8 cellular contexts compared by ENCODE assay signal in genomic region chr9:34665381-34666250, GRCh38. TPM values are rescaled to one million over a fixed set of nuclear protein-coding genes. Genes with fewer than 3 reads are reported as not detected.
DNase-seq lines count a peak whose midpoint lies in the region; TF ChIP-seq lines count a peak whose summit lies in the region.

No MANE protein-coding gene starts in this region.

- peaks cover 3% of the 10 kb centered on the region for H3K27me3 Mint-ChIP-seq in HFFc6 (ENCODE audit: insufficient read depth)
- H3K27me3 Mint-ChIP-seq in activated naive CD8-positive, alpha-beta T cell = no peaks in the 10 kb centered on the region

- peaks cover 29% of the 10 kb centered on the region for H3K36me3 Mint-ChIP-seq in HFFc6 (ENCODE audit: low read depth)
- peaks cover 14% of the 10 kb centered on the region for H3K36me3 Mint-ChIP-seq in activated naive CD8-positive, alpha-beta T cell

- H3K4me1 Mint-ChIP-seq in HFFc6 (ENCODE audit: low read depth) = peaks cover 31% of the 10 kb centered on the region
- peaks cover 45% of the 10 kb centered on the region for H3K4me1 Mint-ChIP-seq in activated naive CD8-positive, alpha-beta T cell (ENCODE audit: low read depth)

- peaks cover 7% of the 10 kb centered on the region for H3K9me3 Mint-ChIP-seq in HFFc6
- peaks cover 9% of the 10 kb centered on the region for H3K9me3 Mint-ChIP-seq in activated naive CD8-positive, alpha-beta T cell (ENCODE audit: low read depth)

- H3K4me3 Mint-ChIP-seq in HFFc6 = peak overlapping the region; percentile 96
- peak overlapping the region; percentile 91 for H3K4me3 Mint-ChIP-seq in activated naive CD8-positive, alpha-beta T cell

- peak overlapping the region; percentile 97 for H3K27ac Mint-ChIP-seq in HFFc6
- peak overlapping the region; percentile 70 for H3K27ac Mint-ChIP-seq in activated naive CD8-positive, alpha-beta T cell

- DNase-seq in ELF-1 (ENCODE audit: low read depth, low spot score) (peak; percentile 93), HFFc6 (peak; percentile 89), NCI-H1092 (lab: John Stamatoyannopoulos, UW) (peak; percentile 98), SKM-1 (lab: John Stamatoyannopoulos, UW; ENCODE audit: unreplicated experiment) (peak; percentile 94), glomerular visceral epithelial cell (ENCODE audit: extremely low spot score) (peak; percentile 97), occipital lobe (lab: John Stamatoyannopoulos, UW) (peak; percentile 93), superior temporal gyrus (ENCODE audit: extremely low spot score) (peak; percentile 97)

- TF ChIP-seq CTCF in HFFc6 (IDR thresholded peaks at IDR 0.05) = no peak; the same call in 1 of the 2 replicates

RNA-seq across cellular contexts. Expression of gene CCL27, which starts 3.2 kb away (rescaled TPM):
- under 1 TPM in 1 of 6 experiments, not detected in 5; 0.88 TPM for total RNA-seq in HFFc6 (2021; fragmentation: NEBNext Ultra II Directional; extraction: Animal tissue kit (Norgen Biotek cat#: 25700))
- total RNA-seq in occipital lobe = 0.31 TPM

RNA-seq across cellular contexts. Expression of gene IL11RA, which starts 13.6 kb away (rescaled TPM):
- total RNA-seq in HFFc6 (2021; fragmentation: NEBNext Ultra II Directional; extraction: Animal tissue kit (Norgen Biotek cat#: 25700)) = 10 to 100 TPM; 20.9 to 26.3 (median 23.6) TPM
- 5.0 TPM for total RNA-seq in occipital lobe

RNA-seq across cellular contexts. Expression of gene GALT, which starts 19.1 kb away (rescaled TPM):
- 10 to 100 TPM; 20.5 to 27.4 (median 22.0) TPM for total RNA-seq in HFFc6 (2021; fragmentation: NEBNext Ultra II Directional; extraction: Animal tissue kit (Norgen Biotek cat#: 25700))
- 32.4 TPM for total RNA-seq in occipital lobe

RNA-seq across cellular contexts. Expression of gene CCL19, which starts 25.5 kb away (rescaled TPM):
- total RNA-seq in HFFc6 (2021; fragmentation: NEBNext Ultra II Directional; extraction: Animal tissue kit (Norgen Biotek cat#: 25700)) = not detected
- not detected for total RNA-seq in occipital lobe

RNA-seq across cellular contexts. Expression of gene SIGMAR1, which starts 28.0 kb away (rescaled TPM):
- total RNA-seq in HFFc6 (2021; fragmentation: NEBNext Ultra II Directional; extraction: Animal tissue kit (Norgen Biotek cat#: 25700)) = 100 to 1,000 TPM; 126 to 148 (median 138) TPM
- 24.3 TPM for total RNA-seq in occipital lobe

Comparison
In these comparisons a context has a peak if more than half of its experiments do, and no peak if none do; other contexts are left out.
1. Peak in every context shown above with its lines: DNase-seq.